ENCODE assay signal across 1 cellular context in the genomic region with DNA sequence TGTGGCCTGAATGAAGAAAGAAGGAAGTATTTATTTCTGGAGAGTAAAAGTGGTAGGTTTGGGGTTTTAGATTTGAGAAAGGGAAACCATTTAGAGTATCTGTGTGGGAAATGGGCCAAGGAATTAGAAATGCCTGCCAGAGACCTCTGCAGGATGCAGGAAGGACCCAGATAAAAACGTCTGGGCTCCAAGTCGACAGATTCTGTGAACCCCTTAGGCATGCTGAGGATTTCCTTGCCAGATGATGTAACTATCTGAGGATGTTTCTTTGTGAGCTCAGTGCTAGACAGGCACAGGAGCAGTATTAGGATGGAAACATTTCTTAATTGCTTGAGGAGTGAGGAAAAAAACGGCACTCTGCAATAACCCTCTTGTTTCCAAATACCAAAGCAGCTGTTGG.
TF ChIP-seq lines count a peak whose summit lies in the region.

No MANE protein-coding gene starts in this region.

TF ChIP-seq in GM23338, 12 proteins besides CTCF, POLR2A, EP300 and RAD21 (continued from another document):
- TF ChIP-seq, protein P1, sequence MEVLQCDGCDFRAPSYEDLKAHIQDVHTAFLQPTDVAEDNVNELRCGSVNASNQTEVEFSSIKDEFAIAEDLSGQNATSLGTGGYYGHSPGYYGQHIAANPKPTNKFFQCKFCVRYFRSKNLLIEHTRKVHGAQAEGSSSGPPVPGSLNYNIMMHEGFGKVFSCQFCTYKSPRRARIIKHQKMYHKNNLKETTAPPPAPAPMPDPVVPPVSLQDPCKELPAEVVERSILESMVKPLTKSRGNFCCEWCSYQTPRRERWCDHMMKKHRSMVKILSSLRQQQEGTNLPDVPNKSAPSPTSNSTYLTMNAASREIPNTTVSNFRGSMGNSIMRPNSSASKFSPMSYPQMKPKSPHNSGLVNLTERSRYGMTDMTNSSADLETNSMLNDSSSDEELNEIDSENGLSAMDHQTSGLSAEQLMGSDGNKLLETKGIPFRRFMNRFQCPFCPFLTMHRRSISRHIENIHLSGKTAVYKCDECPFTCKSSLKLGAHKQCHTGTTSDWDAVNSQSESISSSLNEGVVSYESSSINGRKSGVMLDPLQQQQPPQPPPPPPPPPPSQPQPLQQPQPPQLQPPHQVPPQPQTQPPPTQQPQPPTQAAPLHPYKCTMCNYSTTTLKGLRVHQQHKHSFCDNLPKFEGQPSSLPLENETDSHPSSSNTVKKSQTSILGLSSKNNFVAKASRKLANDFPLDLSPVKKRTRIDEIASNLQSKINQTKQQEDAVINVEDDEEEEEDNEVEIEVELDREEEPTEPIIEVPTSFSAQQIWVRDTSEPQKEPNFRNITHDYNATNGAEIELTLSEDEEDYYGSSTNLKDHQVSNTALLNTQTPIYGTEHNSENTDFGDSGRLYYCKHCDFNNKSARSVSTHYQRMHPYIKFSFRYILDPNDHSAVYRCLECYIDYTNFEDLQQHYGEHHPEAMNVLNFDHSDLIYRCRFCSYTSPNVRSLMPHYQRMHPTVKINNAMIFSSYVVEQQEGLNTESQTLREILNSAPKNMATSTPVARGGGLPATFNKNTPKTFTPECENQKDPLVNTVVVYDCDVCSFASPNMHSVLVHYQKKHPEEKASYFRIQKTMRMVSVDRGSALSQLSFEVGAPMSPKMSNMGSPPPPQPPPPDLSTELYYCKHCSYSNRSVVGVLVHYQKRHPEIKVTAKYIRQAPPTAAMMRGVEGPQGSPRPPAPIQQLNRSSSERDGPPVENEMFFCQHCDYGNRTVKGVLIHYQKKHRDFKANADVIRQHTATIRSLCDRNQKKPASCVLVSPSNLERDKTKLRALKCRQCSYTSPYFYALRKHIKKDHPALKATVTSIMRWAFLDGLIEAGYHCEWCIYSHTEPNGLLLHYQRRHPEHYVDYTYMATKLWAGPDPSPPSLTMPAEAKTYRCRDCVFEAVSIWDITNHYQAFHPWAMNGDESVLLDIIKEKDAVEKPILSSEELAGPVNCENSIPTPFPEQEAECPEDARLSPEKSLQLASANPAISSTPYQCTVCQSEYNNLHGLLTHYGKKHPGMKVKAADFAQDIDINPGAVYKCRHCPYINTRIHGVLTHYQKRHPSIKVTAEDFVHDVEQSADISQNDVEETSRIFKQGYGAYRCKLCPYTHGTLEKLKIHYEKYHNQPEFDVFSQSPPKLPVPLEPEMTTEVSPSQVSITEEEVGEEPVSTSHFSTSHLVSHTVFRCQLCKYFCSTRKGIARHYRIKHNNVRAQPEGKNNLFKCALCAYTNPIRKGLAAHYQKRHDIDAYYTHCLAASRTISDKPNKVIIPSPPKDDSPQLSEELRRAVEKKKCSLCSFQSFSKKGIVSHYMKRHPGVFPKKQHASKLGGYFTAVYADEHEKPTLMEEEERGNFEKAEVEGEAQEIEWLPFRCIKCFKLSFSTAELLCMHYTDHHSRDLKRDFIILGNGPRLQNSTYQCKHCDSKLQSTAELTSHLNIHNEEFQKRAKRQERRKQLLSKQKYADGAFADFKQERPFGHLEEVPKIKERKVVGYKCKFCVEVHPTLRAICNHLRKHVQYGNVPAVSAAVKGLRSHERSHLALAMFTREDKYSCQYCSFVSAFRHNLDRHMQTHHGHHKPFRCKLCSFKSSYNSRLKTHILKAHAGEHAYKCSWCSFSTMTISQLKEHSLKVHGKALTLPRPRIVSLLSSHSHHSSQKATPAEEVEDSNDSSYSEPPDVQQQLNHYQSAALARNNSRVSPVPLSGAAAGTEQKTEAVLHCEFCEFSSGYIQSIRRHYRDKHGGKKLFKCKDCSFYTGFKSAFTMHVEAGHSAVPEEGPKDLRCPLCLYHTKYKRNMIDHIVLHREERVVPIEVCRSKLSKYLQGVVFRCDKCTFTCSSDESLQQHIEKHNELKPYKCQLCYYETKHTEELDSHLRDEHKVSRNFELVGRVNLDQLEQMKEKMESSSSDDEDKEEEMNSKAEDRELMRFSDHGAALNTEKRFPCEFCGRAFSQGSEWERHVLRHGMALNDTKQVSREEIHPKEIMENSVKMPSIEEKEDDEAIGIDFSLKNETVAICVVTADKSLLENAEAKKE (CRISPR knock-in tag; IDR thresholded peaks at IDR 0.05) = no peak
